13 cellular contexts compared by ENCODE assay signal in the genomic region with DNA sequence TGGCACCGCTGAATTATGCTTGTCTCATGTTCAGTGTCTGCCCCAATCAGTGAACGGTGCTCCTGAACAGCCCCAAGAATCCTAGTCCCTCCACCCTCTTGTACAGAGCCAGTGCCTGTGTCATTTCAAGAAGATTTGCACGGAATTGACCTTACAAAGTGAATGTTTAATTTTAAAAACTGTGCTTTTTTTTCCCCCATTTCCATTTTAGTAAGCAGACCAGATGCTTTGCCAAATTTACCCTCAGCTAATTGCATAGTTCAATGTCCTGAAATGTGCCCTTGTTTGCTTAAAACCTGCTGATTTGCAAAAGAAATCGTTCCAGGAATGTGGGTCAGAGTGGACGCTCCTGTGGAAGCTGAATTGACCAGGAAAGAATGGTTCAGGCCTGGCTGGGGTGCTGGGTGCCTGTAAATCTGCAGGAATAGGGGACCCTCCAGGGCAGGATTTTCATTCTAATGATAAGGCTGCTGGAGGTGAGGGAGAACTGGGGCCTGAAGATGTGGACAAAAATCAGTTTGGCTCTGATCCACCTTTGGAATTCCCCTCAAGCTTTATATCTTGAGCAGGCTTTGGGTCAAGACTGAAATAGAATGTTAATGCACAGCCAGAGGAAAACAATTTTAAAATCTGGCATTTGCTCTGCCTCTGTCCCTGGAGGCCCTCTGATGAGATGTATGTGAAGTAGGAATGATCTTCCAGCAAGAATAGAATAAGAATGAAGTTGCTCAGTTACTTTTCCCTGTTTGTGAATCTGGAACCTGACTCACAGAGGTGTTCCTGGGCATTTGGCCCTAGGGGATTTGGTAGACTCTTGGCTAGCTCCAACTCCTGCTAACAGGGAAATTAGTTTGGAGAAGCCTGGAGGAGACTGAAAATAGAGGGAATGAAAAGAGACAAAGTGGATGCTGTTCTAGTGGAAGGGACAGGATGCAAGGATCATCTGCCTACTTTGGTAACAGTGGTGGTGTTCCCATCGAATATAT. TPM values are rescaled to one million over a fixed set of nuclear protein-coding genes. Genes with fewer than 3 reads are reported as not detected.
DNase-seq lines count a peak whose midpoint lies in the region; ATAC-seq and TF ChIP-seq lines count a peak whose summit lies in the region.
"Had no signal": no experiment of that assay in that cellular context is flagged by ENCODE, and none has a peak within 500 bp of the region (broad histone marks: within the 10 kb centered on the region; RNA-seq: fewer than 3 reads in every experiment).

No MANE protein-coding gene starts in this region.

- no peak overlapping the region for H2AK5ac ChIP-seq in trophoblast cell (ENCODE audit: low read length)

- no peak overlapping the region for H3K4ac ChIP-seq in trophoblast cell (ENCODE audit: low read depth, low read length)

- CTCF ChIA-PET in MCF 10A (lab: Yijun Ruan, JAX), result interaction anchor here (0.8 to 3.1 kb wide), 4 partner anchors 9 to 289 kb away, joined by 4 to 18 read pairs (median 8); no protein-coding TSS in a partner anchor
- CTCF ChIA-PET in activated CD4-positive, alpha-beta memory T cell treated with anti-CD3 and anti-CD28 coated beads, Interleukin-2, amount 10 ng/mL, durations not matched to agents 7 days and 5 days (lab: Charles Lee), result interaction anchor here (1.0 kb wide), 1 partner anchor 29 kb away, joined by 3 read pairs; no protein-coding TSS in a partner anchor

- no peak for TF ChIP-seq CTCF in MCF 10A (IDR thresholded peaks at IDR 0.05; ENCODE audit: unreplicated experiment)
- TF ChIP-seq CTCF in heart left ventricle (IDR thresholded peaks at IDR 0.05), result no peak
- TF ChIP-seq CTCF in psoas muscle (IDR thresholded peaks at IDR 0.05), result no peak

- DNase-seq in GM23248 (peak; percentile 37), MCF 10A (ENCODE audit: unreplicated experiment) (peak; percentile 49), heart left ventricle (peak in 1 of 5 donors; percentile 38), trophoblast cell (peak; percentile 29 to 60), NCI-H146 treated with DMSO at 0.1 percent for 48 hours (lab: John Stamatoyannopoulos, UW; ENCODE audit: unreplicated experiment) (no peak), NCI-H69 (lab: John Stamatoyannopoulos, UW) (no peak), psoas muscle (no peak)
- DNase-seq in activated CD4-positive, alpha-beta memory T cell treated with anti-CD3 and anti-CD28 coated beads, Interleukin-2, amount 10 ng/mL, durations not matched to agents 7 days and 5 days, result no peak
- DNase-seq: activated CD8-positive, alpha-beta T cell treated with anti-CD3 and anti-CD28 coated beads for 36 hours; DMS153; foreskin melanocyte; T-helper 9 cell had no signal

- peak overlapping the region; percentile 61 for H2BK120ac ChIP-seq in trophoblast cell (ENCODE audit: insufficient read depth, low read length, poor library complexity)

- H3K4me3 Mint-ChIP-seq in MCF 10A (ENCODE audit: unreplicated experiment), result no peak overlapping the region
- no peak overlapping the region for H3K4me3 Mint-ChIP-seq in activated CD4-positive, alpha-beta memory T cell treated with anti-CD3 and anti-CD28 coated beads, Interleukin-2, amount 10 ng/mL, durations not matched to agents 7 days and 5 days
- H3K4me3 Mint-ChIP-seq: activated CD8-positive, alpha-beta T cell treated with anti-CD3 and anti-CD28 coated beads for 36 hours; neural crest cell had no signal

- H3K27ac ChIP-seq in GM23248 (no peak overlapping the region), heart left ventricle (peak overlapping the region in 11 of 12 donors; percentile 12 to 48 (median 28)), trophoblast cell (ENCODE audit: low read depth, low read length) (peak overlapping the region; percentile 59), psoas muscle (no peak overlapping the region)

- no peak overlapping the region for H3K18ac ChIP-seq in trophoblast cell (ENCODE audit: low read length)

- H2AFZ ChIP-seq in GM23248 (peak overlapping the region; percentile 5; the same call in 1 of the 2 replicates), trophoblast cell (ENCODE audit: insufficient read depth, low read length, poor library complexity) (no peak overlapping the region)

- H3K9me2 ChIP-seq in GM23248 (ENCODE audit: insufficient read depth), result no peaks in the 10 kb centered on the region

- H3F3A ChIP-seq in GM23248 (ENCODE audit: insufficient read depth), result peaks cover 12% of the 10 kb centered on the region; the same call in 1 of the 2 replicates

- in situ Hi-C loops in GM23248 (cut with MboI), result no loop called here

- peak overlapping the region; percentile 15 for H3K14ac ChIP-seq in trophoblast cell (ENCODE audit: low read length)

- no peak overlapping the region for H4K12ac ChIP-seq in trophoblast cell (ENCODE audit: low read depth, low read length)

- H3K23ac ChIP-seq in trophoblast cell (ENCODE audit: low read length), result no peak overlapping the region

- H3K27ac Mint-ChIP-seq in MCF 10A (ENCODE audit: low read depth, unreplicated experiment), result peak overlapping the region; percentile 32
- no peak overlapping the region for H3K27ac Mint-ChIP-seq in activated CD4-positive, alpha-beta memory T cell treated with anti-CD3 and anti-CD28 coated beads, Interleukin-2, amount 10 ng/mL, durations not matched to agents 7 days and 5 days
- H3K27ac Mint-ChIP-seq: activated CD8-positive, alpha-beta T cell treated with anti-CD3 and anti-CD28 coated beads for 36 hours had no signal

- no peaks in the 10 kb centered on the region for H3K9me3 Mint-ChIP-seq in MCF 10A (ENCODE audit: unreplicated experiment)
- no peaks in the 10 kb centered on the region for H3K9me3 Mint-ChIP-seq in activated CD4-positive, alpha-beta memory T cell treated with anti-CD3 and anti-CD28 coated beads, Interleukin-2, amount 10 ng/mL, durations not matched to agents 7 days and 5 days
- H3K9me3 Mint-ChIP-seq: activated CD8-positive, alpha-beta T cell treated with anti-CD3 and anti-CD28 coated beads for 36 hours; neural crest cell had no signal

- H3K9me3 ChIP-seq in GM23248 (ENCODE audit: low read depth) (no peaks in the 10 kb centered on the region), heart left ventricle (no peaks in the 10 kb centered on the region), trophoblast cell (ENCODE audit: insufficient read depth, low read depth, low read length) (peaks cover 1% of the 10 kb centered on the region), psoas muscle (no peaks in the 10 kb centered on the region)

- H3K4me1 ChIP-seq in GM23248 (ENCODE audit: insufficient read depth), result peaks cover 19% of the 10 kb centered on the region
- peaks cover 0 to 34% (median 18%) of the 10 kb centered on the region in 12 donors for H3K4me1 ChIP-seq in heart left ventricle
- peaks cover 9 to 17% of the 10 kb centered on the region in 2 experiments for H3K4me1 ChIP-seq in trophoblast cell (ENCODE audit: control insufficient read depth in 1 of 2, insufficient read depth in 2 of 2, low read length in 2 of 2)
- no peaks in the 10 kb centered on the region for H3K4me1 ChIP-seq in psoas muscle

- H3K36me3 ChIP-seq in GM23248 (ENCODE audit: low read depth), result no peaks in the 10 kb centered on the region
- H3K36me3 ChIP-seq in heart left ventricle, result no peaks in the 10 kb centered on the region
- H3K36me3 ChIP-seq in trophoblast cell (ENCODE audit: control insufficient read depth in 1 of 2, insufficient read depth in 2 of 2, low read length in 2 of 2), result no peaks in the 10 kb centered on the region
- no peaks in the 10 kb centered on the region for H3K36me3 ChIP-seq in psoas muscle (ENCODE audit: insufficient read depth in 1 of 2, low read depth in 1 of 2)

- no peaks in the 10 kb centered on the region for H4K20me1 ChIP-seq in GM23248 (ENCODE audit: insufficient read depth)

- WGBS in GM23248 (ENCODE audit: low coverage in 1 of 2, low lambda C conversion rate in 2 of 2, missing lambda C conversion rate in 2 of 2), 2 experiments, result 32 to 42% methylated on average over 6 of the region's 6 CpGs
- WGBS in heart left ventricle, 4 donors, result 47 to 61% (median 51%) methylated on average over 6 of the region's 6 CpGs
- no CpG with 5 or more reads among the region's 6 CpGs for WGBS in trophoblast cell (ENCODE audit: extremely low coverage, insufficient coverage, insufficient read length)
- WGBS in psoas muscle, 3 donors, result 41 to 51% (median 46%) methylated on average over 6 of the region's 6 CpGs

- peak overlapping the region; percentile 57 for H4K91ac ChIP-seq in trophoblast cell (ENCODE audit: low read depth, low read length)

- no TSS peak for BruUV-seq in MCF 10A (replicated peaks; lab: Mats Ljungman, UMichigan)

- no peak overlapping the region for H3K9ac ChIP-seq in GM23248
- no peak overlapping the region for H3K9ac ChIP-seq in trophoblast cell (ENCODE audit: low read length)

- H3K4me3 ChIP-seq in GM23248 (no peak overlapping the region), heart left ventricle (no peak overlapping the region), trophoblast cell (ENCODE audit: low read depth, low read length) (no peak overlapping the region), psoas muscle (no peak overlapping the region)

- no peaks in the 10 kb centered on the region for H3K79me2 ChIP-seq in GM23248 (ENCODE audit: insufficient read depth)
- H3K79me2 ChIP-seq in trophoblast cell (ENCODE audit: control insufficient read depth, insufficient read depth, low read length, poor library complexity), result no peaks in the 10 kb centered on the region

- TF ChIP-seq POLR2A in heart left ventricle (IDR thresholded peaks at IDR 0.05), result no peak

- H3K27me3 ChIP-seq in GM23248 (replicated peaks; ENCODE audit: insufficient read depth) (no peaks in the 10 kb centered on the region), heart left ventricle (no peaks in the 10 kb centered on the region), trophoblast cell (ENCODE audit: insufficient read depth, low read length) (no peaks in the 10 kb centered on the region), psoas muscle (ENCODE audit: insufficient read depth in 3 of 3, low read length in 2 of 3) (no peaks in the 10 kb centered on the region)

- peak overlapping the region; percentile 6 for H2BK12ac ChIP-seq in trophoblast cell (ENCODE audit: low read length)

- H3K36me3 Mint-ChIP-seq in MCF 10A (ENCODE audit: insufficient read depth, unreplicated experiment), result no peaks in the 10 kb centered on the region
- no peaks in the 10 kb centered on the region for H3K36me3 Mint-ChIP-seq in activated CD4-positive, alpha-beta memory T cell treated with anti-CD3 and anti-CD28 coated beads, Interleukin-2, amount 10 ng/mL, durations not matched to agents 7 days and 5 days (ENCODE audit: low read depth)

- H4K8ac ChIP-seq in trophoblast cell (ENCODE audit: low read depth, low read length), result no peak overlapping the region

- peaks cover 9% of the 10 kb centered on the region for H3K4me1 Mint-ChIP-seq in MCF 10A (ENCODE audit: insufficient read depth, unreplicated experiment)
- no peaks in the 10 kb centered on the region for H3K4me1 Mint-ChIP-seq in activated CD4-positive, alpha-beta memory T cell treated with anti-CD3 and anti-CD28 coated beads, Interleukin-2, amount 10 ng/mL, durations not matched to agents 7 days and 5 days
- H3K4me1 Mint-ChIP-seq: neural crest cell had no signal

- H3K4me2 ChIP-seq in GM23248 (ENCODE audit: unreplicated experiment) (peak overlapping the region; percentile 3), trophoblast cell (ENCODE audit: low read length) (peak overlapping the region; percentile 16)

- intact Hi-C loops in MCF 10A (cut with micrococcal nuclease) (no loop called here), heart left ventricle (cut with DNase I) (no loop called here), psoas muscle (cut with DNase I) (no loop called here)

- peak overlapping the region; percentile 84 for H2BK5ac ChIP-seq in trophoblast cell (ENCODE audit: low read depth, low read length, poor library complexity)

- ATAC-seq in heart left ventricle (peak in 3 of 4 donors; percentile 62 to 78 (median 64)), psoas muscle (no peak)
- ATAC-seq: activated CD8-positive, alpha-beta T cell treated with anti-CD3 and anti-CD28 coated beads for 36 hours had no signal

- POLR2A ChIA-PET in MCF 10A (lab: Yijun Ruan, JAX), result interaction anchor here (0.9 to 1.8 kb wide), 7 partner anchors 8 to 200 kb away, joined by 3 to 5 read pairs (median 4); no protein-coding TSS in a partner anchor
- POLR2A ChIA-PET in activated CD4-positive, alpha-beta memory T cell treated with anti-CD3 and anti-CD28 coated beads, Interleukin-2, amount 10 ng/mL, durations not matched to agents 7 days and 5 days (lab: Charles Lee), result no interaction called here

- no peaks in the 10 kb centered on the region for H3K27me3 Mint-ChIP-seq in MCF 10A (ENCODE audit: insufficient read depth, unreplicated experiment)
- peaks cover 5% of the 10 kb centered on the region for H3K27me3 Mint-ChIP-seq in activated CD4-positive, alpha-beta memory T cell treated with anti-CD3 and anti-CD28 coated beads, Interleukin-2, amount 10 ng/mL, durations not matched to agents 7 days and 5 days

- peaks cover 18% of the 10 kb centered on the region for H3K79me1 ChIP-seq in trophoblast cell (ENCODE audit: low read length)

RNA-seq across cellular contexts. Expression of gene TMEM17, which starts 19.9 kb away (rescaled TPM):
- total RNA-seq in GM23248 (2014; rRNA removed; shearing (Covaris generic)), result 3.7 and 8.3 TPM in 2 replicates
- 5.7 and 6.0 TPM in 2 replicates for polyA plus RNA-seq in GM23248 (2016; fragmentation: Nextera tagmentation; extraction: Ambion mirVana)
- total RNA-seq in MCF 10A (2022), result 2.6 and 3.1 TPM in 2 replicates
- total RNA-seq in heart left ventricle, result 1 to 10 TPM; 1.2 to 2.3 (median 1.6) TPM
- polyA plus RNA-seq in heart left ventricle, result 1 to 10 TPM in 1 of 2 donors, under 1 TPM in 1; 0.80 to 1.1 TPM
- 1.2 and 1.4 TPM in 2 replicates for polyA plus RNA-seq in trophoblast cell (2013)
- under 1 TPM in 1 of 2 experiments, not detected in 1; 0.13 TPM for total RNA-seq in activated CD4-positive, alpha-beta memory T cell treated with anti-CD3 and anti-CD28 coated beads, Interleukin-2, amount 10 ng/mL, durations not matched to agents 7 days and 5 days
- total RNA-seq in psoas muscle, result under 1 TPM; 0.44 to 0.79 (median 0.62) TPM
- polyA plus RNA-seq in psoas muscle, result 1 to 10 TPM in 2 of 3 donors, under 1 TPM in 1; 0.53 to 1.1 (median 1.1) TPM

Comparison
In these comparisons a context has a peak if more than half of its experiments do, and no peak if none do; other contexts are left out.
1. DNase-seq: peak in GM23248 (single experiment), MCF 10A (single experiment) and trophoblast cell (2 of 2); none in NCI-H146 treated with DMSO at 0.1 percent for 48 hours (single experiment), activated CD4-positive, alpha-beta memory T cell treated with anti-CD3 and anti-CD28 coated beads, Interleukin-2, amount 10 ng/mL, durations not matched to agents 7 days and 5 days (single experiment), NCI-H69 (single experiment) and psoas muscle (0 of 2).
2. H3K27ac ChIP-seq: peak in heart left ventricle (11 of 12) and trophoblast cell (single experiment); none in GM23248 (single experiment) and psoas muscle (single experiment).
3. ATAC-seq: peak in heart left ventricle (3 of 4); none in psoas muscle (0 of 4).